ENCODE assay signal across 26 cellular contexts in the genomic region with DNA sequence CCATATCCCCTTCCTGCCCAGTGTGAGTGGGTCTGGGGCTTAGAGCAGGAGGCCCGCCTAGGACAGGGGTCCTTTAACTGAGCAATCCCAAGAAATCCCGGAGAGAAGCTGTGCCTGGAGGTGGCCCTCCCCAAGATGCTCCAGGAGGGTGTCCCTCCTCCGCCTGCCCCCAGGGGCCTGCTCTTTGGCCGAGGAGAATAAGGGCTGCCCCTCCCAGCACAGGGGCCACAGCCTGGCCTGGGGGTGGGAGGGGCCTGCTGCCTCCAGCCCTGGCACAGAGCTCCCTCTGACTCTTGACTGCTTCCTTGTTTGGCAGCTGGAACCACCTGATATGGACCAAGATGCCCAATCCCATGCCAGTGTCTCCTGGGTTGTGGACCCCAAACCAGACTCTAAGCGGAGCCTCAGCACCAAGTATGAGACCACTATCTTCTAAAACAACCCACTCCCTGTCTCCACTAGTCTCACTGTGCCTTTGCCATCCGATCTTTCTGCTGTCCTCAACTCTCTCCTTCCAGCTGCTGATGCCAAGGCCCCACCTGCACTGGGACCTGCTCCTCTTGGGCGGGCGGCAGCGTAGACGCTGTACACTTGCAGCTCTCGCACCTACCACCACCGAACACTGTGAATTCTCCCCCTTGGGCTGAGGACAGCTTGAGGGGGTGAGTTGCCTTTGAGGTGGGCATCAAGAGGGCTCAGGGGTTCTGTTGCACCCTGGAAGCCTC. TPM values are rescaled to one million over a fixed set of nuclear protein-coding genes. Genes with fewer than 3 reads are reported as not detected.
DNase-seq lines count a peak whose midpoint lies in the region; ATAC-seq, FAIRE-seq and TF ChIP-seq lines count a peak whose summit lies in the region.
"Had no signal": no experiment of that assay in that cellular context is flagged by ENCODE, and none has a peak within 500 bp of the region (broad histone marks: within the 10 kb centered on the region; RNA-seq: fewer than 3 reads in every experiment).

No MANE protein-coding gene starts in this region.

- no peak for TF ChIP-seq RAD21 in IMR-90 (IDR thresholded peaks at IDR 0.05; ENCODE audit: low read length)

- H3K27me3 ChIP-seq in IMR-90 (ENCODE audit: control insufficient read depth, insufficient read depth, low read length) (no peaks in the 10 kb centered on the region), SJCRH30 (no peaks in the 10 kb centered on the region)
- H3K27me3 ChIP-seq: heart right ventricle, testis had no signal

- H4K20me1 ChIP-seq in IMR-90 (ENCODE audit: insufficient read depth, low read length) = no peaks in the 10 kb centered on the region; the same call in 1 of the 2 replicates

- peaks cover 17% of the 10 kb centered on the region for H3K9me1 ChIP-seq in IMR-90 (ENCODE audit: insufficient read depth, low read length)

- no peak overlapping the region for H3K4me3 ChIP-seq in IMR-90 (ENCODE audit: insufficient read depth, low read depth, low read length)
- H3K4me3 ChIP-seq in SJCRH30 = no peak overlapping the region
- H3K4me3 ChIP-seq: heart right ventricle, psoas muscle, testis had no signal

- H4K5ac ChIP-seq in IMR-90 (ENCODE audit: low read depth, low read length) = no peak overlapping the region

- in situ Hi-C loops in IMR-90 (cut with MboI; ENCODE audit: low sequenced_read_pairs) = no loop called here

- TF ChIP-seq POLR2A in GM12892 (IDR thresholded peaks at IDR 0.05; ENCODE audit: low read depth, low read length) = no peak
- no peak for TF ChIP-seq POLR2A in IMR-90 (IDR thresholded peaks at IDR 0.05; ENCODE audit: low read depth, low read length)

- H3K79me1 ChIP-seq in IMR-90 (ENCODE audit: low read depth in 1 of 2, low read length in 2 of 2) = no peaks in the 10 kb centered on the region

- H3K56ac ChIP-seq in IMR-90 (ENCODE audit: extremely low read depth, insufficient read depth, low read length) = no peak overlapping the region

- H3K4me2 ChIP-seq in IMR-90 (ENCODE audit: low read depth, low read length) = no peak overlapping the region

- no TSS peak for BruUV-seq in IMR-90 (replicated peaks; lab: Mats Ljungman, UMichigan)

- H2AK5ac ChIP-seq in IMR-90 (ENCODE audit: low read depth, low read length) = no peak overlapping the region

- H3K23ac ChIP-seq in IMR-90 (ENCODE audit: low read depth, low read length) = no peak overlapping the region

- H3K4me1 ChIP-seq in IMR-90 (ENCODE audit: control insufficient read depth, insufficient read depth, low read length) (peaks cover 20% of the 10 kb centered on the region), SJCRH30 (peaks cover 3% of the 10 kb centered on the region; the same call in 1 of the 2 replicates)
- H3K4me1 ChIP-seq: psoas muscle had no signal

- no peak overlapping the region for H3K18ac ChIP-seq in IMR-90 (ENCODE audit: low read depth, low read length)

- no peaks in the 10 kb centered on the region for H3K27me3 Mint-ChIP-seq in stimulated activated memory B cell treated with anti-CD40 and anti-IgM and Interleukin-4, amounts not matched to agents 10 μg/mL and 1 μg/mL and 100 μg/mL, for 72 hours
- H3K27me3 Mint-ChIP-seq: memory B cell had no signal

- no peak overlapping the region for H2BK20ac ChIP-seq in IMR-90 (ENCODE audit: low read depth, low read length)

- dilution Hi-C loops in IMR-90 (cut with HindIII; ENCODE audit: low sequenced_read_pairs, unreplicated experiment) = no loop called here

- no peaks in the 10 kb centered on the region for H3K4me1 Mint-ChIP-seq in stimulated activated memory B cell treated with anti-CD40 and anti-IgM and Interleukin-4, amounts not matched to agents 10 μg/mL and 1 μg/mL and 100 μg/mL, for 72 hours
- H3K4me1 Mint-ChIP-seq: memory B cell had no signal

- H3K27ac ChIP-seq in IMR-90 (ENCODE audit: insufficient read depth, low read length) (no peak overlapping the region), SJCRH30 (no peak overlapping the region)
- H3K27ac ChIP-seq: psoas muscle had no signal

- no peak overlapping the region for H3K14ac ChIP-seq in IMR-90 (replicated peaks; ENCODE audit: low read depth, low read length)

- peak overlapping the region; percentile 83 for H2AK9ac ChIP-seq in IMR-90 (replicated peaks; ENCODE audit: low read depth, low read length, poor library complexity)

- no peak for ATAC-seq in IMR-90 (ENCODE audit: low read depth)
- ATAC-seq in stimulated activated memory B cell treated with anti-CD40 and anti-IgM and Interleukin-4, amounts not matched to agents 10 μg/mL and 1 μg/mL and 100 μg/mL, for 72 hours = peak; percentile 9
- ATAC-seq: psoas muscle had no signal

- H3K9me3 Mint-ChIP-seq in stimulated activated memory B cell treated with anti-CD40 and anti-IgM and Interleukin-4, amounts not matched to agents 10 μg/mL and 1 μg/mL and 100 μg/mL, for 72 hours = no peaks in the 10 kb centered on the region
- H3K9me3 Mint-ChIP-seq: memory B cell, nephron had no signal

- H3K36me3 ChIP-seq in IMR-90 (ENCODE audit: control insufficient read depth, insufficient read depth, low read length) (peaks cover 50% of the 10 kb centered on the region), SJCRH30 (peaks cover 5% of the 10 kb centered on the region; the same call in 1 of the 2 replicates)

- no peak overlapping the region for H4K91ac ChIP-seq in IMR-90 (ENCODE audit: insufficient read depth, low read depth, low read length)

- peak; percentile 5 for DNase-seq in GM12892 (ENCODE audit: insufficient read length)
- no peak for DNase-seq in IMR-90
- peak; percentile 4 for DNase-seq in iPS-NIHi11 (ENCODE audit: low spot score)
- no peak for DNase-seq in activated naive CD4-positive, alpha-beta T cell (lab: John Stamatoyannopoulos, UW)
- DNase-seq in GM19238 (ENCODE audit: insufficient read length, low spot score) = no peak
- DNase-seq in SJCRH30 = no peak
- DNase-seq: activated CD4-positive, alpha-beta T cell treated with anti-CD3 and anti-CD28 coated beads for 48 hours; COR-L47; GOT3; Karpas-422; NCI-H1092; NCI-H2081 treated with DMSO at 0.1 percent for 48 hours; NCI-H510A; NK-92 treated with Interleukin-12 subunit alpha and Interleukin-12 subunit beta, amount 100 ng/mL, for 24 hours; psoas muscle; stimulated activated CD8-positive, alpha-beta memory T cell treated with anti-CD3 and anti-CD28 coated beads, Interleukin-4, amount 100 ng/mL, for 48 hours; testis had no signal

- intact Hi-C loops in IMR-90 (cut with micrococcal nuclease) = no loop called here

- H2BK5ac ChIP-seq in IMR-90 (ENCODE audit: low read depth, low read length, poor library complexity, severe bottlenecking) = no peak overlapping the region

- no peak overlapping the region for H3K27ac Mint-ChIP-seq in stimulated activated memory B cell treated with anti-CD40 and anti-IgM and Interleukin-4, amounts not matched to agents 10 μg/mL and 1 μg/mL and 100 μg/mL, for 72 hours
- H3K27ac Mint-ChIP-seq: memory B cell, nephron had no signal

- FAIRE-seq in GM12892 (lab: Jason Lieb, UNC) = no peak
- FAIRE-seq: HTR-8/SVneo, keratinocyte, RCC 7860 had no signal

- 90% methylated on average over 2 of the region's 12 CpGs; no CpG with 5 or more reads in 1 of the 2 experiments for WGBS in IMR-90 (ENCODE audit: extremely low coverage in 2 of 2, insufficient read length in 1 of 2), 2 experiments

- POLR2A ChIA-PET in IMR-90 (lab: Charles Lee; ENCODE audit: unreplicated experiment) = no interaction called here

- H3K4me3 Mint-ChIP-seq in stimulated activated memory B cell treated with anti-CD40 and anti-IgM and Interleukin-4, amounts not matched to agents 10 μg/mL and 1 μg/mL and 100 μg/mL, for 72 hours = no peak overlapping the region
- H3K4me3 Mint-ChIP-seq: memory B cell had no signal

- H3K36me3 Mint-ChIP-seq in stimulated activated memory B cell treated with anti-CD40 and anti-IgM and Interleukin-4, amounts not matched to agents 10 μg/mL and 1 μg/mL and 100 μg/mL, for 72 hours = peaks cover 74% of the 10 kb centered on the region

- no peak overlapping the region for H4K8ac ChIP-seq in IMR-90 (ENCODE audit: low read depth in 2 of 2, low read length in 2 of 2)

- H3K4ac ChIP-seq in IMR-90 (ENCODE audit: low read depth, low read length) = no peak overlapping the region

- H2BK15ac ChIP-seq in IMR-90 (ENCODE audit: low read depth, low read length) = no peak overlapping the region

- TF ChIP-seq CTCF in IMR-90 (conservative IDR thresholded peaks at IDR 0.05; ENCODE audit: low read depth, low read length) = no peak

- H2BK120ac ChIP-seq in IMR-90 (ENCODE audit: low read depth, low read length) = no peak overlapping the region

- peak overlapping the region; percentile 6 for H2AFZ ChIP-seq in IMR-90 (replicated peaks; ENCODE audit: low read length, poor library complexity)

- H3K9ac ChIP-seq in IMR-90 (ENCODE audit: low read depth, low read length) = no peak overlapping the region

- CTCF ChIA-PET in IMR-90 (lab: Yijun Ruan, JAX) = no interaction called here

- H3K9me3 ChIP-seq in IMR-90 (ENCODE audit: control insufficient read depth, insufficient read depth, low read length) (no peaks in the 10 kb centered on the region), SJCRH30 (replicated peaks) (no peaks in the 10 kb centered on the region)
- H3K9me3 ChIP-seq: heart right ventricle, psoas muscle, testis had no signal

TF ChIP-seq in IMR-90, 13 proteins besides CTCF, POLR2A, EP300 and RAD21:
- TF ChIP-seq MXI1 (IDR thresholded peaks at IDR 0.05; ENCODE audit: borderline replicate concordance, low read depth, low read length) = no peak
- TF ChIP-seq, protein P1, sequence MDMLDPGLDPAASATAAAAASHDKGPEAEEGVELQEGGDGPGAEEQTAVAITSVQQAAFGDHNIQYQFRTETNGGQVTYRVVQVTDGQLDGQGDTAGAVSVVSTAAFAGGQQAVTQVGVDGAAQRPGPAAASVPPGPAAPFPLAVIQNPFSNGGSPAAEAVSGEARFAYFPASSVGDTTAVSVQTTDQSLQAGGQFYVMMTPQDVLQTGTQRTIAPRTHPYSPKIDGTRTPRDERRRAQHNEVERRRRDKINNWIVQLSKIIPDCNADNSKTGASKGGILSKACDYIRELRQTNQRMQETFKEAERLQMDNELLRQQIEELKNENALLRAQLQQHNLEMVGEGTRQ (IDR thresholded peaks at IDR 0.05; ENCODE audit: low read depth, low read length) = no peak
- TF ChIP-seq NFE2L2 (IDR thresholded peaks at IDR 0.05; ENCODE audit: low read depth, low read length) = no peak

RNA-seq across cellular contexts. Expression of a gene that starts 54.3 kb away (rescaled TPM):
- polyA plus RNA-seq in GM12892 (2012; ENCODE audit: missing spikeins) = not detected
- 0.36 and 0.56 TPM in 2 replicates for total RNA-seq in IMR-90 (2012; rRNA removed)
- polyA plus RNA-seq in IMR-90 (2012; rRNA removed) = 0.30 and 0.34 TPM in 2 replicates
- polyA plus RNA-seq in IMR-90 (2012; cell fraction: cytosol; rRNA removed) = 0.16 TPM in 1 of 2 replicates, not detected in the other
- polyA plus RNA-seq in IMR-90 (2012; cell fraction: nucleus; rRNA removed; ENCODE audit: low replicate concordance) = 0.09 and 0.11 TPM in 2 replicates
- not detected in 2 replicates for total RNA-seq in SJCRH30 (2014; rRNA removed; shearing (Covaris generic))
- total RNA-seq: chondrocyte, heart right ventricle, psoas muscle had no signal
- polyA plus RNA-seq: aorta, keratinocyte had no signal

Comparison
In these comparisons a context has a peak if more than half of its experiments do, and no peak if none do; other contexts are left out.
1. DNase-seq: peak in GM12892 (single experiment) and iPS-NIHi11 (single experiment); none in IMR-90 (single experiment), activated naive CD4-positive, alpha-beta T cell (0 of 4), GM19238 (single experiment) and SJCRH30 (0 of 2).